In the genomic region with DNA sequence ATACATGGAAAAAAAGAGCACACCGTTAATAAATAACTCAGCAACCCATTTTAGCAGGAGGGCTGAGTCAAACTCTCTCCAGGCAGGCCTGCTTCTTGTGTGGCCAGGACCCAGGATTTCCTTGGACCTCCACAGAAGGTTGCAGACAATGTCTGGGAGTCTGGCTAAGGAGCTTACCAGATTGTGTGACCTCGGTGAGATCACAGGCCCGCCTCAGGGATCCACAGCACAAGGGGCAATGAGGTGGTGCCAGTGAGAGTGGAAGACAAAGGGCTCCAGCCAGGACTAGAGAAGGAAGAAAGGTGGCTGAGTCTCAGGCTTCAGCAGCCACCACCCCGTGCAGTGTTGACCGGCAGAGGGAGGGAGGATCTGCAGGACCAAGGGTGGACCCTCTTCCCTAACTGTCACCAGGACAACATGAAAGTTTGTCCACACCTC, we compare ENCODE assay signal across 20 cellular contexts. TPM values are rescaled to one million over a fixed set of nuclear protein-coding genes. Genes with fewer than 3 reads are reported as not detected.
A peak's percentile ranks its signal among the peaks of the same experiment; 100 is the strongest.
DNase-seq lines count a peak whose midpoint lies in the region; ATAC-seq and TF ChIP-seq lines count a peak whose summit lies in the region.
"Had no signal": no experiment of that assay in that cellular context is flagged by ENCODE, and none has a peak within 500 bp of the region (broad histone marks: within the 10 kb centered on the region; RNA-seq: fewer than 3 reads in every experiment).

No MANE protein-coding gene starts in this region.

- TF ChIP-seq EP300 in ovary (IDR thresholded peaks at IDR 0.05) = no peak

- H3K27ac ChIP-seq in GM23248 (no peak overlapping the region), WERI-Rb-1 (peak overlapping the region; percentile 84), ovary (no peak overlapping the region), substantia nigra (ENCODE audit: low read depth, low read length, poor library complexity, severe bottlenecking) (no peak overlapping the region)
- H3K27ac ChIP-seq: cardiac muscle cell, dorsolateral prefrontal cortex, vagina had no signal

- no peak for ATAC-seq in GM21515 (IDR thresholded peaks at IDR 0.05; ENCODE audit: unreplicated experiment)
- ATAC-seq: activated naive CD8-positive, alpha-beta T cell treated with anti-CD3 and anti-CD28 coated beads, Interleukin-2, amount 50 U/mL, for 24 hours had no signal

- no peaks in the 10 kb centered on the region for H3K9me2 ChIP-seq in GM23248 (ENCODE audit: insufficient read depth)

- H3K9me3 ChIP-seq in GM23248 (ENCODE audit: low read depth) (no peaks in the 10 kb centered on the region), WERI-Rb-1 (ENCODE audit: severe bottlenecking) (peaks cover 2% of the 10 kb centered on the region), ovary (no peaks in the 10 kb centered on the region)
- H3K9me3 ChIP-seq: vagina had no signal

- H3K4me2 ChIP-seq in GM23248 (ENCODE audit: unreplicated experiment) = no peak overlapping the region

- H3K9ac ChIP-seq in GM23248 = no peak overlapping the region

- TF ChIP-seq POLR2A in ovary (IDR thresholded peaks at IDR 0.05) = no peak

- H3K36me3 ChIP-seq in GM23248 (ENCODE audit: low read depth) (peaks cover 18% of the 10 kb centered on the region), WERI-Rb-1 (peaks cover 24% of the 10 kb centered on the region), kidney epithelial cell (ENCODE audit: control insufficient read depth, insufficient read depth, low read length) (no peaks in the 10 kb centered on the region), ovary (no peaks in the 10 kb centered on the region)
- H3K36me3 ChIP-seq: cardiac muscle cell had no signal

- intact Hi-C loops in ovary (cut with DNase I) = no loop called here

- DNase-seq in GM23248 (peak; percentile 5), WERI-Rb-1 (peak; percentile 90), kidney epithelial cell (ENCODE audit: low read depth) (peak; percentile 41), retina (peak; percentile 52), anterior cingulate cortex (lab: John Stamatoyannopoulos, UW) (no peak), ovary (no peak), substantia nigra (lab: John Stamatoyannopoulos, UW) (no peak)
- DNase-seq: activated CD4-positive, CD25-positive, alpha-beta regulatory T cell treated with anti-CD3 and anti-CD28 coated beads, Interleukin-2, amount 50 U/mL, for 72 hours; activated naive CD8-positive, alpha-beta T cell treated with anti-CD3 and anti-CD28 coated beads, Interleukin-2, amount 50 U/mL, for 24 hours; dorsolateral prefrontal cortex; glutamatergic neuron; immature natural killer cell; Karpas-422; NCI-H1105; NCI-H526 treated with DMSO at 0.1 percent for 48 hours; OCI-M1; stimulated activated CD4-positive, alpha-beta T cell treated with anti-CD3 and anti-CD28 coated beads, Interleukin-4, amount 100 ng/mL, for 1 hour had no signal

- no peak overlapping the region for H3K4me3 ChIP-seq in GM23248
- no peak overlapping the region for H3K4me3 ChIP-seq in WERI-Rb-1 (ENCODE audit: low read depth, low read length)
- no peak overlapping the region for H3K4me3 ChIP-seq in kidney epithelial cell (ENCODE audit: low read depth, low read length)
- H3K4me3 ChIP-seq in ovary = no peak overlapping the region
- H3K4me3 ChIP-seq: cardiac muscle cell, dorsolateral prefrontal cortex, vagina had no signal

- H3K27me3 ChIP-seq in GM23248 (replicated peaks; ENCODE audit: insufficient read depth) (no peaks in the 10 kb centered on the region), WERI-Rb-1 (ENCODE audit: insufficient read depth, low read depth, severe bottlenecking) (no peaks in the 10 kb centered on the region), kidney epithelial cell (ENCODE audit: control insufficient read depth, insufficient read depth, low read length) (no peaks in the 10 kb centered on the region), ovary (no peaks in the 10 kb centered on the region)
- H3K27me3 ChIP-seq: cardiac muscle cell, dorsolateral prefrontal cortex, vagina had no signal

- no peaks in the 10 kb centered on the region for H3K79me2 ChIP-seq in GM23248 (ENCODE audit: insufficient read depth)

- TF ChIP-seq CTCF in WERI-Rb-1 (IDR thresholded peaks at IDR 0.05; ENCODE audit: low read depth, low read length) (no peak), kidney epithelial cell (IDR thresholded peaks at IDR 0.05; ENCODE audit: insufficient read depth, low read length, poor library complexity, severe bottlenecking) (no peak), ovary (IDR thresholded peaks at IDR 0.05) (no peak)

- no peaks in the 10 kb centered on the region for H3F3A ChIP-seq in GM23248 (ENCODE audit: insufficient read depth)

- no peaks in the 10 kb centered on the region for H3K4me1 ChIP-seq in GM23248 (ENCODE audit: insufficient read depth)
- H3K4me1 ChIP-seq in ovary (ENCODE audit: insufficient read depth) = no peaks in the 10 kb centered on the region
- H3K4me1 ChIP-seq: vagina had no signal

- H2AFZ ChIP-seq in GM23248 = no peak overlapping the region

- 62 to 71% methylated on average over 5 of the region's 5 CpGs for WGBS in GM23248 (ENCODE audit: low coverage in 1 of 2, low lambda C conversion rate in 2 of 2, missing lambda C conversion rate in 2 of 2), 2 experiments
- WGBS in ovary, 3 donors = 39 to 52% (median 42%) methylated on average over 5 of the region's 5 CpGs

- in situ Hi-C loops in GM23248 (cut with MboI) = no loop called here

- no peaks in the 10 kb centered on the region for H4K20me1 ChIP-seq in GM23248 (ENCODE audit: insufficient read depth)

RNA-seq across cellular contexts. Expression of a gene that starts 32.2 kb away (rescaled TPM):
- 44.5 and 47.3 TPM in 2 replicates for total RNA-seq in GM23248 (2014; rRNA removed; shearing (Covaris generic))
- 35.1 and 35.2 TPM in 2 replicates for polyA plus RNA-seq in GM23248 (2016; fragmentation: Nextera tagmentation; extraction: Ambion mirVana)
- total RNA-seq in kidney epithelial cell = 26.9 and 35.3 TPM in 2 replicates
- total RNA-seq in ovary = 10 to 100 TPM; 12.5 to 45.3 (median 19.9) TPM
- 10 to 100 TPM; 10.2 to 25.6 TPM for polyA plus RNA-seq in ovary

Comparison
In these comparisons a context has a peak if more than half of its experiments do, and no peak if none do; other contexts are left out.
1. DNase-seq: peak in GM23248 (single experiment), WERI-Rb-1 (single experiment), kidney epithelial cell (single experiment) and retina (single experiment); none in anterior cingulate cortex (0 of 58), ovary (0 of 5) and substantia nigra (0 of 49).